ENCODE assay signal across 8 cellular contexts in genomic region chr13:68927387-68928026, GRCh38.
DNase-seq lines count a peak whose midpoint lies in the region; TF ChIP-seq lines count a peak whose summit lies in the region.

No MANE protein-coding gene starts in this region.

- H3K27ac ChIP-seq in neural cell (ENCODE audit: low read length): no peak overlapping the region

- no peak for TF ChIP-seq POLR2A in NB4 (IDR thresholded peaks at IDR 0.05; ENCODE audit: extremely low read depth, insufficient read length)

- H3K9me3 Mint-ChIP-seq in activated T-helper 2 cell treated with anti-CD3 and anti-CD28 coated beads, Interferon-gamma antibody, Interleukin-2, Interleukin-4, amounts not matched to agents 10 μg/mL and 5 μg/mL and 100 μg/mL, durations not matched to agents 14 hours and 24 hours and 36 hours: peaks cover 28% of the 10 kb centered on the region

- no peaks in the 10 kb centered on the region for H3K36me3 Mint-ChIP-seq in activated T-helper 2 cell treated with anti-CD3 and anti-CD28 coated beads, Interferon-gamma antibody, Interleukin-2, Interleukin-4, amounts not matched to agents 10 μg/mL and 5 μg/mL and 100 μg/mL, durations not matched to agents 14 hours and 24 hours and 36 hours (ENCODE audit: low read depth)

- no peaks in the 10 kb centered on the region for H3K9me2 ChIP-seq in neural cell (ENCODE audit: insufficient read depth, low read length)

- H3K4me3 Mint-ChIP-seq in activated T-helper 2 cell treated with anti-CD3 and anti-CD28 coated beads, Interferon-gamma antibody, Interleukin-2, Interleukin-4, amounts not matched to agents 10 μg/mL and 5 μg/mL and 100 μg/mL, durations not matched to agents 14 hours and 24 hours and 36 hours (ENCODE audit: low read depth): no peak overlapping the region

- intact Hi-C loops in activated T-helper 2 cell treated with anti-CD3 and anti-CD28 coated beads, Interferon-gamma antibody, Interleukin-2, Interleukin-4, amounts not matched to agents 10 μg/mL and 5 μg/mL and 100 μg/mL, durations not matched to agents 14 hours and 24 hours and 36 hours (cut with micrococcal nuclease): no loop called here

- no peaks in the 10 kb centered on the region for H3K9me3 ChIP-seq in neural cell (ENCODE audit: low read length)

- no peaks in the 10 kb centered on the region for H3K27me3 Mint-ChIP-seq in activated T-helper 2 cell treated with anti-CD3 and anti-CD28 coated beads, Interferon-gamma antibody, Interleukin-2, Interleukin-4, amounts not matched to agents 10 μg/mL and 5 μg/mL and 100 μg/mL, durations not matched to agents 14 hours and 24 hours and 36 hours (ENCODE audit: low read depth)

- H3K4me2 ChIP-seq in neural cell (ENCODE audit: low read length): no peak overlapping the region

- H2AFZ ChIP-seq in neural cell (ENCODE audit: low read depth, low read length): no peak overlapping the region

- H3K4me3 ChIP-seq in NB4 (ENCODE audit: low read depth, low read length) (no peak overlapping the region), neural cell (ENCODE audit: low read length) (no peak overlapping the region)

- TF ChIP-seq EP300 in neural cell (conservative IDR thresholded peaks at IDR 0.05; ENCODE audit: poor library complexity, severe bottlenecking): no peak

- no peaks in the 10 kb centered on the region for H3K79me2 ChIP-seq in neural cell (replicated peaks; ENCODE audit: insufficient read depth, low read length)

- peak; percentile 22 for DNase-seq in NB4 (ENCODE audit: low read depth)
- DNase-seq in amniotic epithelial cell (ENCODE audit: low read depth): peak; percentile 6
- no peak for DNase-seq in activated T-helper 2 cell treated with anti-CD3 and anti-CD28 coated beads, Interferon-gamma antibody, Interleukin-2, Interleukin-4, amounts not matched to agents 10 μg/mL and 5 μg/mL and 100 μg/mL, durations not matched to agents 14 hours and 24 hours and 36 hours (ENCODE audit: low spot score)
- DNase-seq in AML-193 (lab: John Stamatoyannopoulos, UW): no peak
- no peak for DNase-seq in NCI-H226
- no peak for DNase-seq in dermis blood vessel endothelial cell

- H3K27ac Mint-ChIP-seq in activated T-helper 2 cell treated with anti-CD3 and anti-CD28 coated beads, Interferon-gamma antibody, Interleukin-2, Interleukin-4, amounts not matched to agents 10 μg/mL and 5 μg/mL and 100 μg/mL, durations not matched to agents 14 hours and 24 hours and 36 hours: no peak overlapping the region

- H3K4me1 Mint-ChIP-seq in activated T-helper 2 cell treated with anti-CD3 and anti-CD28 coated beads, Interferon-gamma antibody, Interleukin-2, Interleukin-4, amounts not matched to agents 10 μg/mL and 5 μg/mL and 100 μg/mL, durations not matched to agents 14 hours and 24 hours and 36 hours (ENCODE audit: low read depth): no peaks in the 10 kb centered on the region

- H3K36me3 ChIP-seq in neural cell (ENCODE audit: insufficient read depth, low read length): no peaks in the 10 kb centered on the region

- peak; percentile 81 for TF ChIP-seq RAD21 in neural cell (conservative IDR thresholded peaks at IDR 0.05)

- no peaks in the 10 kb centered on the region for H4K20me1 ChIP-seq in neural cell (ENCODE audit: insufficient read depth)

- TF ChIP-seq CTCF in GM12873 (IDR thresholded peaks at IDR 0.05; ENCODE audit: insufficient read depth, low read depth, low read length, missing control alignments) (peak; percentile 16), NB4 (IDR thresholded peaks at IDR 0.05; ENCODE audit: low read depth, low read length) (peak; percentile 47), neural cell (IDR thresholded peaks at IDR 0.05; ENCODE audit: poor library complexity, severe bottlenecking) (peak; percentile 73)

- H3F3A ChIP-seq in neural cell (ENCODE audit: insufficient read depth, low read length, poor library complexity, severe bottlenecking): no peaks in the 10 kb centered on the region

- no peak overlapping the region for H3K9ac ChIP-seq in neural cell (ENCODE audit: low read length)

- H3K27me3 ChIP-seq in neural cell (ENCODE audit: insufficient read depth, low read depth, low read length): no peaks in the 10 kb centered on the region

TF ChIP-seq in neural cell, 6 proteins besides CTCF, POLR2A, EP300 and RAD21:
- peak; percentile 73 for TF ChIP-seq SMC3 (conservative IDR thresholded peaks at IDR 0.05; ENCODE audit: poor library complexity)
- TF ChIP-seq MXI1 (conservative IDR thresholded peaks at IDR 0.05; ENCODE audit: poor library complexity, severe bottlenecking): no peak
- no peak for TF ChIP-seq REST (IDR thresholded peaks at IDR 0.05; ENCODE audit: borderline replicate concordance)
TF ChIP-seq in neural cell: peak in this region for 1.

Comparison
In these comparisons a context has a peak if more than half of its experiments do, and no peak if none do; other contexts are left out.
1. CTCF ChIP-seq: peak in every context shown above with its lines; median percentile 73 in neural cell; 47 in NB4; 16 in GM12873.
2. DNase-seq: peak in NB4 (single experiment) and amniotic epithelial cell (single experiment); none in activated T-helper 2 cell treated with anti-CD3 and anti-CD28 coated beads, Interferon-gamma antibody, Interleukin-2, Interleukin-4, amounts not matched to agents 10 μg/mL and 5 μg/mL and 100 μg/mL, durations not matched to agents 14 hours and 24 hours and 36 hours (single experiment), AML-193 (0 of 2), NCI-H226 (single experiment) and dermis blood vessel endothelial cell (single experiment).